Comparison of ENCODE assay signal across 1 cellular context in the genomic region with DNA sequence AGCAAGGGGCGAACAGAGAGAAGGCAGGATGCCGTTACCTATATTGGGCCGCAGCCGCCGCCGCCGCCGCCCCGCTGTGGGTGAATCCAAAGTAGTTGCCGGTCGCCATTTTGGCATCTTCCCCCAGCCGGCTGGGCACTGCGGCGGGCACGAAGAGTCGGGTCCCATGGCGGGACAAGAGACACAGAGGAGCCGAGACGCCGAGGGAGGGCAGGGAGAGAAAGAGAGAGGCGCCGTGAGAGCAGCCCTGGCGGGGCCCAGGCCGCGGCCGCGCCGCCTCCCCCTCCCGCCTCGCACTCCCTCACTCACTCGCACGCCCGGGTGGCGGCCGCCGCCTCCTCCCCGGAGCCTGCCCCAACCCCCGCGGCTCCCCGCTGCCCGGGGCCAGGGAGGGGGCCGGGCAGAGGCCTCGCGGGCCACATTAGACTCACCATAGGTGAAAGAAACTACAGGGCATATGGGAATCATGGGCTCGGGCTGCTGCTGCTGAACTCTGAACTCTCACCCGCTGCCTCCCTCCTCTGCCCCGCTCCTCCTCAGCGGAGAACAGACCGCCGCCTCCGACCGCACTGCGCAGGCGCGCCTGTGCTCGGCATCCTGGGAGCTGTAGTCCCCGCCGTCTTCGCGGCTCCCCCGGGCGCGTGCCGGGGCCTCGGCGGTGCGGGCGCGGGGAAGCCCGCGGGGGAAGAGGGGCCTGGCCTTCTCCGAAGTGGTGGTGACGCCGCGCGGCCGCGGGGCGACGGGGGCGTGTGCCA.
TF ChIP-seq lines count a peak whose summit lies in the region.

ZFR (minus strand) TSS at position 550 of the 755 bp plus-strand sequence; CDS start at position 468, 82 bp downstream.

TF ChIP-seq in K562, 482 proteins besides CTCF, POLR2A, EP300 and RAD21 (continued from another document and continues in another):
- TF ChIP-seq BCLAF1 (IDR thresholded peaks at IDR 0.05; ENCODE audit: borderline replicate concordance in 1 of 2, control insufficient read depth in 1 of 2, low read depth in 2 of 2, low read length in 1 of 2) (no peak), NFYB (IDR thresholded peaks at IDR 0.05; ENCODE audit: extremely low read depth, insufficient read length) (no peak), SOX6 (IDR thresholded peaks at IDR 0.05) (peak; percentile 29; the same call in 1 of the 2 replicates), ZNF507 (tag; conservative IDR thresholded peaks at IDR 0.05) (no peak), MIER1 (IDR thresholded peaks at IDR 0.05; ENCODE audit: low read depth) (no peak), ARID4B (CRISPR knock-in tag; IDR thresholded peaks at IDR 0.05) (no peak), RFX7 (CRISPR knock-in tag; IDR thresholded peaks at IDR 0.05) (no peak), ZNF41 (CRISPR knock-in tag; conservative IDR thresholded peaks at IDR 0.05) (no peak), ZNF717 (CRISPR knock-in tag; IDR thresholded peaks at IDR 0.05) (no peak), MCM3 (IDR thresholded peaks at IDR 0.05) (no peak), NUFIP1 (IDR thresholded peaks at IDR 0.05; ENCODE audit: partially characterized antibody) (no peak), MYNN (IDR thresholded peaks at IDR 0.05) (no peak), MYNN (CRISPR knock-in tag; IDR thresholded peaks at IDR 0.05) (no peak), CHD2 (IDR thresholded peaks at IDR 0.05; ENCODE audit: low read depth, low read length) (no peak), ZNF175 (CRISPR knock-in tag; IDR thresholded peaks at IDR 0.05; ENCODE audit: low read depth) (no peak), SNRNP70 (optimal IDR thresholded peaks at IDR 0.05; ENCODE audit: low read depth, low read length) (no peak), SAFB (IDR thresholded peaks at IDR 0.05; ENCODE audit: borderline replicate concordance, low read depth, low read length) (no peak), ZC3H4 (CRISPR knock-in tag; IDR thresholded peaks at IDR 0.05; ENCODE audit: borderline replicate concordance) (no peak), ZNF431 (CRISPR knock-in tag; IDR thresholded peaks at IDR 0.05) (peak; percentile 75; the same call in 1 of the 2 replicates), SRSF1 (IDR thresholded peaks at IDR 0.05; ENCODE audit: low read depth, low read length) (0 out of 2 replicates have a peak, but pooled peaks have one; percentile 4), ZNF311 (CRISPR knock-in tag; IDR thresholded peaks at IDR 0.05) (0 out of 2 replicates have a peak, but pooled peaks have one; percentile 26), ARID3B (CRISPR knock-in tag; IDR thresholded peaks at IDR 0.05; ENCODE audit: borderline replicate concordance) (no peak), ZNF124 (CRISPR knock-in tag; IDR thresholded peaks at IDR 0.05) (no peak), TRIM28 (IDR thresholded peaks at IDR 0.05) (no peak), NR2C1 (IDR thresholded peaks at IDR 0.05) (peak; percentile 96), NR2C1 (tag; IDR thresholded peaks at IDR 0.05) (peak; percentile 98), ZKSCAN3 (CRISPR knock-in tag; IDR thresholded peaks at IDR 0.05) (no peak), ZNF134 (CRISPR knock-in tag; conservative IDR thresholded peaks at IDR 0.05) (peak; percentile 60), ARNT (IDR thresholded peaks at IDR 0.05) (no peak), PHF8 (IDR thresholded peaks at IDR 0.05; ENCODE audit: borderline replicate concordance, low read length) (peak; percentile 64), PPARD (CRISPR knock-in tag; IDR thresholded peaks at IDR 0.05) (no peak), ELF4 (CRISPR knock-in tag; IDR thresholded peaks at IDR 0.05) (no peak), ZNF12 (CRISPR knock-in tag; IDR thresholded peaks at IDR 0.05) (no peak), GATA2 (CRISPR knock-in tag; IDR thresholded peaks at IDR 0.05) (no peak), TAF15 (IDR thresholded peaks at IDR 0.05; ENCODE audit: low read depth, low read length) (no peak), ZNF217 (CRISPR knock-in tag; IDR thresholded peaks at IDR 0.05) (no peak), RBM25 (IDR thresholded peaks at IDR 0.05; ENCODE audit: low read depth, low read length, severe bottlenecking) (no peak), HNRNPK (IDR thresholded peaks at IDR 0.05; ENCODE audit: low read depth, low read length, poor library complexity, severe bottlenecking) (no peak), GTF2E2 (tag; IDR thresholded peaks at IDR 0.05) (peak; percentile 78; the same call in 1 of the 2 replicates), HMG20A (CRISPR knock-in tag; conservative IDR thresholded peaks at IDR 0.05) (no peak), C11orf30 (IDR thresholded peaks at IDR 0.05; ENCODE audit: low read depth) (no peak)
- TF ChIP-seq, protein P1, sequence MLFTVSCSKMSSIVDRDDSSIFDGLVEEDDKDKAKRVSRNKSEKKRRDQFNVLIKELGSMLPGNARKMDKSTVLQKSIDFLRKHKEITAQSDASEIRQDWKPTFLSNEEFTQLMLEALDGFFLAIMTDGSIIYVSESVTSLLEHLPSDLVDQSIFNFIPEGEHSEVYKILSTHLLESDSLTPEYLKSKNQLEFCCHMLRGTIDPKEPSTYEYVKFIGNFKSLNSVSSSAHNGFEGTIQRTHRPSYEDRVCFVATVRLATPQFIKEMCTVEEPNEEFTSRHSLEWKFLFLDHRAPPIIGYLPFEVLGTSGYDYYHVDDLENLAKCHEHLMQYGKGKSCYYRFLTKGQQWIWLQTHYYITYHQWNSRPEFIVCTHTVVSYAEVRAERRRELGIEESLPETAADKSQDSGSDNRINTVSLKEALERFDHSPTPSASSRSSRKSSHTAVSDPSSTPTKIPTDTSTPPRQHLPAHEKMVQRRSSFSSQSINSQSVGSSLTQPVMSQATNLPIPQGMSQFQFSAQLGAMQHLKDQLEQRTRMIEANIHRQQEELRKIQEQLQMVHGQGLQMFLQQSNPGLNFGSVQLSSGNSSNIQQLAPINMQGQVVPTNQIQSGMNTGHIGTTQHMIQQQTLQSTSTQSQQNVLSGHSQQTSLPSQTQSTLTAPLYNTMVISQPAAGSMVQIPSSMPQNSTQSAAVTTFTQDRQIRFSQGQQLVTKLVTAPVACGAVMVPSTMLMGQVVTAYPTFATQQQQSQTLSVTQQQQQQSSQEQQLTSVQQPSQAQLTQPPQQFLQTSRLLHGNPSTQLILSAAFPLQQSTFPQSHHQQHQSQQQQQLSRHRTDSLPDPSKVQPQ (CRISPR knock-in tag; IDR thresholded peaks at IDR 0.05; ENCODE audit: borderline replicate concordance) = no peak
- TF ChIP-seq, protein P2, sequence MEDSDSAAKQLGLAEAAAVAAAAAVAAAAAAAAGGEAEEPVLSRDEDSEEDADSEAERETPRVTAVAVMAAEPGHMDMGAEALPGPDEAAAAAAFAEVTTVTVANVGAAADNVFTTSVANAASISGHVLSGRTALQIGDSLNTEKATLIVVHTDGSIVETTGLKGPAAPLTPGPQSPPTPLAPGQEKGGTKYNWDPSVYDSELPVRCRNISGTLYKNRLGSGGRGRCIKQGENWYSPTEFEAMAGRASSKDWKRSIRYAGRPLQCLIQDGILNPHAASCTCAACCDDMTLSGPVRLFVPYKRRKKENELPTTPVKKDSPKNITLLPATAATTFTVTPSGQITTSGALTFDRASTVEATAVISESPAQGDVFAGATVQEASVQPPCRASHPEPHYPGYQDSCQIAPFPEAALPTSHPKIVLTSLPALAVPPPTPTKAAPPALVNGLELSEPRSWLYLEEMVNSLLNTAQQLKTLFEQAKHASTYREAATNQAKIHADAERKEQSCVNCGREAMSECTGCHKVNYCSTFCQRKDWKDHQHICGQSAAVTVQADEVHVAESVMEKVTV (CRISPR knock-in tag; IDR thresholded peaks at IDR 0.05) = no peak
- TF ChIP-seq, protein P3, sequence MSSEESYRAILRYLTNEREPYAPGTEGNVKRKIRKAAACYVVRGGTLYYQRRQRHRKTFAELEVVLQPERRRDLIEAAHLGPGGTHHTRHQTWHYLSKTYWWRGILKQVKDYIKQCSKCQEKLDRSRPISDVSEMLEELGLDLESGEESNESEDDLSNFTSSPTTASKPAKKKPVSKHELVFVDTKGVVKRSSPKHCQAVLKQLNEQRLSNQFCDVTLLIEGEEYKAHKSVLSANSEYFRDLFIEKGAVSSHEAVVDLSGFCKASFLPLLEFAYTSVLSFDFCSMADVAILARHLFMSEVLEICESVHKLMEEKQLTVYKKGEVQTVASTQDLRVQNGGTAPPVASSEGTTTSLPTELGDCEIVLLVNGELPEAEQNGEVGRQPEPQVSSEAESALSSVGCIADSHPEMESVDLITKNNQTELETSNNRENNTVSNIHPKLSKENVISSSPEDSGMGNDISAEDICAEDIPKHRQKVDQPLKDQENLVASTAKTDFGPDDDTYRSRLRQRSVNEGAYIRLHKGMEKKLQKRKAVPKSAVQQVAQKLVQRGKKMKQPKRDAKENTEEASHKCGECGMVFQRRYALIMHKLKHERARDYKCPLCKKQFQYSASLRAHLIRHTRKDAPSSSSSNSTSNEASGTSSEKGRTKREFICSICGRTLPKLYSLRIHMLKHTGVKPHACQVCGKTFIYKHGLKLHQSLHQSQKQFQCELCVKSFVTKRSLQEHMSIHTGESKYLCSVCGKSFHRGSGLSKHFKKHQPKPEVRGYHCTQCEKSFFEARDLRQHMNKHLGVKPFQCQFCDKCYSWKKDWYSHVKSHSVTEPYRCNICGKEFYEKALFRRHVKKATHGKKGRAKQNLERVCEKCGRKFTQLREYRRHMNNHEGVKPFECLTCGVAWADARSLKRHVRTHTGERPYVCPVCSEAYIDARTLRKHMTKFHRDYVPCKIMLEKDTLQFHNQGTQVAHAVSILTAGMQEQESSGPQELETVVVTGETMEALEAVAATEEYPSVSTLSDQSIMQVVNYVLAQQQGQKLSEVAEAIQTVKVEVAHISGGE (CRISPR knock-in tag; IDR thresholded peaks at IDR 0.05) = no peak
- TF ChIP-seq, protein P4, sequence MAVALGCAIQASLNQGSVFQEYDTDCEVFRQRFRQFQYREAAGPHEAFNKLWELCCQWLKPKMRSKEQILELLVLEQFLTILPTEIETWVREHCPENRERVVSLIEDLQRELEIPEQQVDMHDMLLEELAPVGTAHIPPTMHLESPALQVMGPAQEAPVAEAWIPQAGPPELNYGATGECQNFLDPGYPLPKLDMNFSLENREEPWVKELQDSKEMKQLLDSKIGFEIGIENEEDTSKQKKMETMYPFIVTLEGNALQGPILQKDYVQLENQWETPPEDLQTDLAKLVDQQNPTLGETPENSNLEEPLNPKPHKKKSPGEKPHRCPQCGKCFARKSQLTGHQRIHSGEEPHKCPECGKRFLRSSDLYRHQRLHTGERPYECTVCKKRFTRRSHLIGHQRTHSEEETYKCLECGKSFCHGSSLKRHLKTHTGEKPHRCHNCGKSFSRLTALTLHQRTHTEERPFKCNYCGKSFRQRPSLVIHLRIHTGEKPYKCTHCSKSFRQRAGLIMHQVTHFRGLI (CRISPR knock-in tag; IDR thresholded peaks at IDR 0.05) = no peak
- TF ChIP-seq, protein P5, sequence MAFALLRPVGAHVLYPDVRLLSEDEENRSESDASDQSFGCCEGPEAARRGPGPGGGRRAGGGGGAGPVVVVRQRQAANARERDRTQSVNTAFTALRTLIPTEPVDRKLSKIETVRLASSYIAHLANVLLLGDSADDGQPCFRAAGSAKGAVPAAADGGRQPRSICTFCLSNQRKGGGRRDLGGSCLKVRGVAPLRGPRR (CRISPR knock-in tag; IDR thresholded peaks at IDR 0.05) = no peak
